Comparison of ENCODE assay signal across 6 cellular contexts in genomic region chr10:1326514-1326913, GRCh38.
DNase-seq lines count a peak whose midpoint lies in the region; TF ChIP-seq lines count a peak whose summit lies in the region.
"Not testable (repeated sequence)": the region's sequence is repeated elsewhere in the genome, so short reads cannot be mapped to it uniquely, and the experiment has no call there.

No MANE protein-coding gene starts in this region.

- not testable (repeated sequence) for H2AFZ ChIP-seq in H9 (ENCODE audit: low read length)

- not testable (repeated sequence) for H4K20me1 ChIP-seq in H9 (ENCODE audit: control insufficient read depth, insufficient read depth, insufficient read length)

- H3K79me2 ChIP-seq in H9 (ENCODE audit: insufficient read depth, low read length): not testable (repeated sequence)

- H2BK12ac ChIP-seq in H9 (ENCODE audit: insufficient read length, low read depth, low read length): not testable (repeated sequence)

- H2BK120ac ChIP-seq in H9 (ENCODE audit: low read depth, low read length, poor library complexity, severe bottlenecking): not testable (repeated sequence)

- H2BK15ac ChIP-seq in H9 (ENCODE audit: low read depth, low read length): not testable (repeated sequence)

- H2AK5ac ChIP-seq in H9 (ENCODE audit: insufficient read length, low read length): not testable (repeated sequence)

- H4K5ac ChIP-seq in H9 (ENCODE audit: insufficient read length, low read depth, low read length): not testable (repeated sequence)

- not testable (repeated sequence) for H3K14ac ChIP-seq in H9 (ENCODE audit: insufficient read depth, low read length)

- H3K4me1 ChIP-seq in H9 (ENCODE audit: insufficient read depth, low read length): not testable (repeated sequence)

- H3K18ac ChIP-seq in H9 (ENCODE audit: insufficient read length, low read depth, low read length): not testable (repeated sequence)

- not testable (repeated sequence) for H3K79me1 ChIP-seq in H9 (ENCODE audit: insufficient read depth, low read depth, low read length, poor library complexity, severe bottlenecking)

- not testable (repeated sequence) for H3K9me3 ChIP-seq in H9 (ENCODE audit: control insufficient read depth, low read depth, low read length)

- peaks cover 11 to 15% of the 10 kb centered on the region in 2 experiments for H3K4me1 Mint-ChIP-seq in H9
- H3K4me1 Mint-ChIP-seq in chondrocyte (ENCODE audit: low read depth): peaks cover 37% of the 10 kb centered on the region
- peaks cover 15% of the 10 kb centered on the region for H3K4me1 Mint-ChIP-seq in nephron progenitor cell

- not testable (repeated sequence) for H3K56ac ChIP-seq in H9 (ENCODE audit: insufficient read length, low read depth, low read length)

- H3K27ac ChIP-seq in H9 (ENCODE audit: insufficient read length, low read depth, low read length): not testable (repeated sequence)
- H3K27ac ChIP-seq in VCaP: peak overlapping the region; percentile 71

- peaks cover 4 to 15% (median 9%) of the 10 kb centered on the region in 3 experiments for H3K36me3 Mint-ChIP-seq in H9 (ENCODE audit: insufficient read depth in 1 of 3, low read depth in 3 of 3)
- not testable (repeated sequence) for H3K36me3 Mint-ChIP-seq in chondrocyte (ENCODE audit: low read depth); nephron progenitor cell (ENCODE audit: low read depth)

- H3K27ac Mint-ChIP-seq in H9: peak overlapping the region in 2 of 3 experiments; percentile 5 to 46; a peak in 1 of 7 replicates
- H3K27ac Mint-ChIP-seq in chondrocyte (ENCODE audit: unreplicated experiment): peak overlapping the region; percentile 24
- H3K27ac Mint-ChIP-seq in nephron progenitor cell: peak overlapping the region; percentile 20

- peaks cover 14 to 15% of the 10 kb centered on the region in 2 experiments for H3K9me3 Mint-ChIP-seq in H9
- H3K9me3 Mint-ChIP-seq in chondrocyte (ENCODE audit: low read depth): not testable (repeated sequence)
- H3K9me3 Mint-ChIP-seq in nephron progenitor cell: peaks cover 14% of the 10 kb centered on the region

- not testable (repeated sequence) for H3K4me3 Mint-ChIP-seq in H9; chondrocyte (ENCODE audit: unreplicated experiment); nephron progenitor cell

- not testable (repeated sequence) for H3K27me3 Mint-ChIP-seq in H9 (ENCODE audit: low read depth); chondrocyte (ENCODE audit: low read depth)
- peaks cover 22% of the 10 kb centered on the region for H3K27me3 Mint-ChIP-seq in nephron progenitor cell (ENCODE audit: low read depth, poor library complexity)

- not testable (repeated sequence) for H3K23me2 ChIP-seq in H9 (ENCODE audit: insufficient read length, low read depth, low read length, poor library complexity, severe bottlenecking)

- not testable (repeated sequence) for H2BK20ac ChIP-seq in H9 (ENCODE audit: low read depth, low read length, poor library complexity, severe bottlenecking)

- no CpG with 5 or more reads among the region's 20 CpGs for WGBS in H9 (ENCODE audit: extremely low coverage, insufficient read length, low lambda C conversion rate)

- not testable (repeated sequence) for H3K4me2 ChIP-seq in H9 (ENCODE audit: insufficient read depth, insufficient read length, low read length)

- not testable (repeated sequence) for H3T11ph ChIP-seq in H9 (ENCODE audit: low read length)

- H4K91ac ChIP-seq in H9 (ENCODE audit: insufficient read length, low read depth, low read length): not testable (repeated sequence)

- H4K8ac ChIP-seq in H9 (replicated peaks; ENCODE audit: insufficient read length, low read depth, low read length): not testable (repeated sequence)

- H3K4ac ChIP-seq in H9 (ENCODE audit: low read depth, low read length): not testable (repeated sequence)

- DNase-seq in Daoy (ENCODE audit: low read depth): peak; percentile 64
- DNase-seq in H9; chondrocyte (ENCODE audit: low spot score); nephron progenitor cell: not testable (repeated sequence)
- DNase-seq in iPS-NIHi7 (ENCODE audit: extremely low spot score): peak; percentile 44

- H3K27me3 ChIP-seq in H9 (ENCODE audit: insufficient read depth, low read length): not testable (repeated sequence)

- not testable (repeated sequence) for H3K9ac ChIP-seq in H9 (ENCODE audit: extremely low read depth, insufficient read length, low read length)

- H2BK5ac ChIP-seq in H9 (ENCODE audit: insufficient read length, low read length): not testable (repeated sequence)

- not testable (repeated sequence) for H3K23ac ChIP-seq in H9 (ENCODE audit: insufficient read length, low read depth, low read length)

- TF ChIP-seq CTCF in H9 (conservative IDR thresholded peaks at IDR 0.05) (peak; percentile 41; the same call in 2 of the 3 replicates), VCaP (conservative IDR thresholded peaks at IDR 0.05) (0 out of 2 replicates have a peak, but pooled peaks have one; percentile 15)
- not testable (repeated sequence) for TF ChIP-seq CTCF in chondrocyte (IDR thresholded peaks at IDR 0.05); nephron progenitor cell (IDR thresholded peaks at IDR 0.05)
